Comparison of ENCODE assay signal across 16 cellular contexts in genomic region chr2:67516899-67517530, GRCh38.
DNase-seq lines count a peak whose midpoint lies in the region; ATAC-seq, FAIRE-seq and TF ChIP-seq lines count a peak whose summit lies in the region.
"Had no signal": no experiment of that assay in that cellular context is flagged by ENCODE, and none has a peak within 500 bp of the region (broad histone marks: within the 10 kb centered on the region; RNA-seq: fewer than 3 reads in every experiment).

No MANE protein-coding gene starts in this region.

- TF ChIP-seq EP300 in HepG2 (IDR thresholded peaks at IDR 0.05; ENCODE audit: low read depth in 2 of 2, low read length in 2 of 2) (no peak), HepG2 (CRISPR knock-in tag; IDR thresholded peaks at IDR 0.05; ENCODE audit: borderline replicate concordance) (no peak)

- H4K20me1 ChIP-seq in HepG2 (ENCODE audit: insufficient read depth, low read length): no peaks in the 10 kb centered on the region

- H3K4me3 ChIP-seq in HepG2 (replicated peaks in 1 of 3; ENCODE audit: insufficient read depth in 1 of 3, low read depth in 2 of 3, low read length in 3 of 3) (no peak overlapping the region), right lobe of liver (no peak overlapping the region)
- H3K4me3 ChIP-seq: pancreas had no signal

- no peaks in the 10 kb centered on the region for H3K36me3 Mint-ChIP-seq in activated CD4-positive, alpha-beta T cell treated with anti-CD3 and anti-CD28 coated beads for 36 hours (ENCODE audit: low read depth)

- H3K4me1 ChIP-seq in HepG2 (ENCODE audit: insufficient read depth, low read length): no peaks in the 10 kb centered on the region
- H3K4me1 ChIP-seq in right lobe of liver: no peaks in the 10 kb centered on the region
- H3K4me1 ChIP-seq: pancreas had no signal

- no peak overlapping the region for H3K27ac ChIP-seq in HepG2 (ENCODE audit: extremely low read length, insufficient read depth, low read length)
- no peak overlapping the region for H3K27ac ChIP-seq in right lobe of liver
- H3K27ac ChIP-seq: pancreas had no signal

- H3K4me1 Mint-ChIP-seq in activated CD4-positive, alpha-beta T cell treated with anti-CD3 and anti-CD28 coated beads for 36 hours: no peaks in the 10 kb centered on the region

- no peak for TF ChIP-seq POLR2A in HepG2 (IDR thresholded peaks at IDR 0.05; ENCODE audit: insufficient read depth in 1 of 2, low read depth in 2 of 2, low read length in 2 of 2)
- TF ChIP-seq POLR2A in right lobe of liver (IDR thresholded peaks at IDR 0.05): no peak

- H3K9me3 Mint-ChIP-seq in activated CD4-positive, alpha-beta T cell treated with anti-CD3 and anti-CD28 coated beads for 36 hours (ENCODE audit: low read depth): no peaks in the 10 kb centered on the region

- no peak for DNase-seq in HepG2 (ENCODE audit: low spot score)
- no peak for DNase-seq in right lobe of liver
- peak; percentile 92 for DNase-seq in amniotic epithelial cell (ENCODE audit: low read depth)
- DNase-seq in hepatic stellate cell (ENCODE audit: low spot score): peak; percentile 2
- DNase-seq in GM10248 (ENCODE audit: extremely low spot score): no peak
- DNase-seq in sciatic nerve (ENCODE audit: low spot score): no peak
- DNase-seq in activated CD4-positive, alpha-beta T cell treated with anti-CD3 and anti-CD28 coated beads for 36 hours: no peak
- DNase-seq: activated CD8-positive, alpha-beta memory T cell treated with anti-CD3 and anti-CD28 coated beads, Interleukin-2, amount 50 U/mL, for 4 hours; activated naive CD4-positive, alpha-beta T cell treated with anti-CD3 and anti-CD28 coated beads, Interleukin-2, amount 50 U/mL, for 16 hours; AML-193; erythroblast; GOT3; mesendoderm; OCI-M1; pancreas had no signal

- in situ Hi-C loops in HepG2 (cut with HindIII; ENCODE audit: extremely low pct_ligation_motif_present, low pct_unique_long_range_greater_than_20kb): no loop called here

- no peak for TF ChIP-seq RAD21 in HepG2 (CRISPR knock-in tag; IDR thresholded peaks at IDR 0.05)

- 0% methylated on average over 2 of the region's 2 CpGs for WGBS in HepG2 (ENCODE audit: low lambda C conversion rate)
- WGBS in right lobe of liver (ENCODE audit: insufficient coverage, low coverage, low lambda C conversion rate, missing lambda C conversion rate): 30% methylated on average over 2 of the region's 2 CpGs

- no peak overlapping the region for H2AFZ ChIP-seq in HepG2 (ENCODE audit: low read length)

- peaks cover 4% of the 10 kb centered on the region for H3K27me3 Mint-ChIP-seq in activated CD4-positive, alpha-beta T cell treated with anti-CD3 and anti-CD28 coated beads for 36 hours

- POLR2A ChIA-PET in HepG2 (lab: Yijun Ruan, JAX): no interaction called here
- POLR2A ChIA-PET in GM10248 (lab: Yijun Ruan, JAX): no interaction called here
- POLR2A ChIA-PET in activated CD4-positive, alpha-beta T cell treated with anti-CD3 and anti-CD28 coated beads for 36 hours (lab: Charles Lee): no interaction called here

- CTCF ChIA-PET in HepG2 (lab: Yijun Ruan, JAX; ENCODE audit: low intra/inter-chr PET ratio, low total read pairs) (no interaction called here), GM10248 (lab: Yijun Ruan, JAX) (interaction anchor here (0.9 to 1.3 kb wide), 2 partner anchors 9 to 11 kb away, joined by 3 read pairs; no protein-coding TSS in a partner anchor)
- CTCF ChIA-PET in activated CD4-positive, alpha-beta T cell treated with anti-CD3 and anti-CD28 coated beads for 36 hours (lab: Charles Lee): interaction anchor here (0.9 to 1.4 kb wide), 2 partner anchors 48 to 64 kb away, joined by 3 read pairs; no protein-coding TSS in a partner anchor

- intact Hi-C loops in HepG2 (cut with micrococcal nuclease; ENCODE audit: unreplicated experiment): no loop called here
- intact Hi-C loops in right lobe of liver (cut with DNase I): no loop called here
- intact Hi-C loops in sciatic nerve (cut with DNase I): no loop called here
- intact Hi-C loops in activated CD4-positive, alpha-beta T cell treated with anti-CD3 and anti-CD28 coated beads for 36 hours (cut with DNase I, micrococcal nuclease): no loop called here

- H3K9ac ChIP-seq in HepG2 (ENCODE audit: insufficient read depth, low read depth, low read length): no peak overlapping the region

- BruUV-seq in HepG2 (replicated peaks; lab: Mats Ljungman, UMichigan): no TSS peak

- no peaks in the 10 kb centered on the region for H3K79me2 ChIP-seq in HepG2 (ENCODE audit: insufficient read depth, low read length)

- no peak overlapping the region for H3K27ac Mint-ChIP-seq in activated CD4-positive, alpha-beta T cell treated with anti-CD3 and anti-CD28 coated beads for 36 hours

- H3K4me2 ChIP-seq in HepG2 (ENCODE audit: low read depth, low read length): no peak overlapping the region

- no peaks in the 10 kb centered on the region for H3K27me3 ChIP-seq in HepG2 (ENCODE audit: control insufficient read depth in 1 of 2, insufficient read depth in 2 of 2, low read length in 2 of 2)
- no peaks in the 10 kb centered on the region for H3K27me3 ChIP-seq in right lobe of liver
- H3K27me3 ChIP-seq: pancreas had no signal

- FAIRE-seq in HepG2 (lab: Jason Lieb, UNC): no peak
- FAIRE-seq: pancreas had no signal

- ATAC-seq in HepG2: no peak
- ATAC-seq in right lobe of liver: no peak
- no peak for ATAC-seq in GM19324 (IDR thresholded peaks at IDR 0.05; ENCODE audit: low FRiP score, unreplicated experiment)
- no peak for ATAC-seq in sciatic nerve
- ATAC-seq in activated CD4-positive, alpha-beta T cell treated with anti-CD3 and anti-CD28 coated beads for 36 hours: no peak

- TF ChIP-seq CTCF in HepG2 (CRISPR knock-in tag; IDR thresholded peaks at IDR 0.05) (no peak), right lobe of liver (IDR thresholded peaks at IDR 0.05) (no peak), GM10248 (IDR thresholded peaks at IDR 0.05; ENCODE audit: control extremely low read depth, extremely low read depth, low read depth, missing control alignments) (no peak)

- no peak overlapping the region for H3K4me3 Mint-ChIP-seq in activated CD4-positive, alpha-beta T cell treated with anti-CD3 and anti-CD28 coated beads for 36 hours

- H3K36me3 ChIP-seq in HepG2 (replicated peaks in 1 of 2; ENCODE audit: control insufficient read depth in 1 of 2, insufficient read depth in 2 of 2, low read length in 2 of 2) (no peaks in the 10 kb centered on the region), right lobe of liver (no peaks in the 10 kb centered on the region)
- H3K36me3 ChIP-seq: pancreas had no signal

- no peaks in the 10 kb centered on the region for H3K9me3 ChIP-seq in HepG2 (ENCODE audit: low read length)
- H3K9me3 ChIP-seq in right lobe of liver: no peaks in the 10 kb centered on the region
- H3K9me3 ChIP-seq: pancreas had no signal

TF ChIP-seq in HepG2, 621 proteins besides CTCF, POLR2A, EP300 and RAD21:
- TF ChIP-seq ATM (IDR thresholded peaks at IDR 0.05; ENCODE audit: borderline replicate concordance) (no peak), CREB1 (IDR thresholded peaks at IDR 0.05) (peak; percentile 41; the same call in 1 of the 2 replicates), CREB1 (CRISPR knock-in tag; IDR thresholded peaks at IDR 0.05) (no peak), ATF7 (IDR thresholded peaks at IDR 0.05) (peak; percentile 86), ATF7 (CRISPR knock-in tag; IDR thresholded peaks at IDR 0.05) (no peak), KDM1A (CRISPR knock-in tag; IDR thresholded peaks at IDR 0.05) (no peak), PAF1 (CRISPR knock-in tag; IDR thresholded peaks at IDR 0.05) (no peak)
- TF ChIP-seq, protein P1, sequence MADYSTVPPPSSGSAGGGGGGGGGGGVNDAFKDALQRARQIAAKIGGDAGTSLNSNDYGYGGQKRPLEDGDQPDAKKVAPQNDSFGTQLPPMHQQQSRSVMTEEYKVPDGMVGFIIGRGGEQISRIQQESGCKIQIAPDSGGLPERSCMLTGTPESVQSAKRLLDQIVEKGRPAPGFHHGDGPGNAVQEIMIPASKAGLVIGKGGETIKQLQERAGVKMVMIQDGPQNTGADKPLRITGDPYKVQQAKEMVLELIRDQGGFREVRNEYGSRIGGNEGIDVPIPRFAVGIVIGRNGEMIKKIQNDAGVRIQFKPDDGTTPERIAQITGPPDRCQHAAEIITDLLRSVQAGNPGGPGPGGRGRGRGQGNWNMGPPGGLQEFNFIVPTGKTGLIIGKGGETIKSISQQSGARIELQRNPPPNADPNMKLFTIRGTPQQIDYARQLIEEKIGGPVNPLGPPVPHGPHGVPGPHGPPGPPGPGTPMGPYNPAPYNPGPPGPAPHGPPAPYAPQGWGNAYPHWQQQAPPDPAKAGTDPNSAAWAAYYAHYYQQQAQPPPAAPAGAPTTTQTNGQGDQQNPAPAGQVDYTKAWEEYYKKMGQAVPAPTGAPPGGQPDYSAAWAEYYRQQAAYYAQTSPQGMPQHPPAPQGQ (CRISPR knock-in tag; IDR thresholded peaks at IDR 0.05; ENCODE audit: borderline replicate concordance): no peak
- TF ChIP-seq, protein P2, sequence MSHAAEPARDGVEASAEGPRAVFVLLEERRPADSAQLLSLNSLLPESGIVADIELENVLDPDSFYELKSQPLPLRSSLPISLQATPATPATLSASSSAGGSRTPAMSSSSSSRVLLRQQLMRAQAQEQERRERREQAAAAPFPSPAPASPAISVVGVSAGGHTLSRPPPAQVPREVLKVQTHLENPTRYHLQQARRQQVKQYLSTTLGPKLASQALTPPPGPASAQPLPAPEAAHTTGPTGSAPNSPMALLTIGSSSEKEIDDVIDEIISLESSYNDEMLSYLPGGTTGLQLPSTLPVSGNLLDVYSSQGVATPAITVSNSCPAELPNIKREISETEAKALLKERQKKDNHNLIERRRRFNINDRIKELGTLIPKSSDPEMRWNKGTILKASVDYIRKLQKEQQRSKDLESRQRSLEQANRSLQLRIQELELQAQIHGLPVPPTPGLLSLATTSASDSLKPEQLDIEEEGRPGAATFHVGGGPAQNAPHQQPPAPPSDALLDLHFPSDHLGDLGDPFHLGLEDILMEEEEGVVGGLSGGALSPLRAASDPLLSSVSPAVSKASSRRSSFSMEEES (CRISPR knock-in tag; IDR thresholded peaks at IDR 0.05): no peak
- TF ChIP-seq, protein P3, sequence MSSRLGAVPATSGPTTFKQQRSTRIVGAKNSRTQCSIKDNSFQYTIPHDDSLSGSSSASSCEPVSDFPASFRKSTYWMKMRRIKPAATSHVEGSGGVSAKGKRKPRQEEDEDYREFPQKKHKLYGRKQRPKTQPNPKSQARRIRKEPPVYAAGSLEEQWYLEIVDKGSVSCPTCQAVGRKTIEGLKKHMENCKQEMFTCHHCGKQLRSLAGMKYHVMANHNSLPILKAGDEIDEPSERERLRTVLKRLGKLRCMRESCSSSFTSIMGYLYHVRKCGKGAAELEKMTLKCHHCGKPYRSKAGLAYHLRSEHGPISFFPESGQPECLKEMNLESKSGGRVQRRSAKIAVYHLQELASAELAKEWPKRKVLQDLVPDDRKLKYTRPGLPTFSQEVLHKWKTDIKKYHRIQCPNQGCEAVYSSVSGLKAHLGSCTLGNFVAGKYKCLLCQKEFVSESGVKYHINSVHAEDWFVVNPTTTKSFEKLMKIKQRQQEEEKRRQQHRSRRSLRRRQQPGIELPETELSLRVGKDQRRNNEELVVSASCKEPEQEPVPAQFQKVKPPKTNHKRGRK (CRISPR knock-in tag; IDR thresholded peaks at IDR 0.05): no peak
TF ChIP-seq in HepG2: peak in this region for 2.

Comparison
In these comparisons a context has a peak if more than half of its experiments do, and no peak if none do; other contexts are left out.
1. DNase-seq: peak in amniotic epithelial cell (single experiment) and hepatic stellate cell (single experiment); none in HepG2 (single experiment), right lobe of liver (0 of 3), GM10248 (single experiment), sciatic nerve (single experiment) and activated CD4-positive, alpha-beta T cell treated with anti-CD3 and anti-CD28 coated beads for 36 hours (single experiment).